In genomic region chr15:41416742-41417417, GRCh38 we compare ENCODE assay signal across 8 cellular contexts. TPM values are rescaled to one million over a fixed set of nuclear protein-coding genes. Genes with fewer than 3 reads are reported as not detected.
A peak's percentile ranks its signal among the peaks of the same experiment; 100 is the strongest.
DNase-seq lines count a peak whose midpoint lies in the region; ATAC-seq, FAIRE-seq and TF ChIP-seq lines count a peak whose summit lies in the region.

Gene RTF1, plus strand, starts transcription at chr15:41417095. Its CDS starts 21 bp downstream, at chr15:41417116.

- no peaks in the 10 kb centered on the region for H3K27me3 ChIP-seq in right atrium auricular region

- peak; percentile 76 for ATAC-seq in HG02870 (IDR thresholded peaks at IDR 0.05; ENCODE audit: unreplicated experiment)

- peak within 1 kb of the TSS; percentile 95 to 99 for H3K4me3 ChIP-seq in right atrium auricular region

- H3K9me3 ChIP-seq in right atrium auricular region: no peaks in the 10 kb centered on the region

- peak within 1 kb of the TSS; percentile 82 to 86 for H3K27ac ChIP-seq in right atrium auricular region

- H3K36me3 ChIP-seq in right atrium auricular region: no peaks in the 10 kb centered on the region

- intact Hi-C loops in T-helper 2 cell treated with Interferon-gamma antibody and Interleukin-4, amounts not matched to agents 100 ng/mL and 5 ng/mL, for 36 hours (cut with micrococcal nuclease): loop anchor here (1.0 to 5.0 kb wide), 2 partner anchors 15 to 465 kb away; partner anchors contain the start of genes CHAC1 and NDUFAF1

- peak; percentile 40 for FAIRE-seq in urothelium cell line (lab: Jason Lieb, UNC)

- in situ Hi-C loops in GM13977 (cut with MboI; ENCODE audit: low pct_unique_long_range_greater_than_20kb, low sequenced_read_pairs, unreplicated experiment): no loop called here

- no peak for TF ChIP-seq CTCF in GM13977 (IDR thresholded peaks at IDR 0.05; ENCODE audit: extremely low read depth, insufficient read depth, missing control alignments)
- no peak for TF ChIP-seq CTCF in right atrium auricular region (IDR thresholded peaks at IDR 0.05)

- peaks cover 0 to 26% of the 10 kb centered on the region in 2 donors for H3K4me1 ChIP-seq in right atrium auricular region

- peak; percentile 97 for DNase-seq in GM13977 (ENCODE audit: low spot score)
- DNase-seq in NCI-H1694 (lab: John Stamatoyannopoulos, UW): peak; percentile 68
- DNase-seq in anterior cingulate cortex (lab: John Stamatoyannopoulos, UW): peak; percentile 17 to 96 (median 90)
- DNase-seq in right atrium auricular region (ENCODE audit: low spot score): peak; percentile 92
- DNase-seq in pulmonary artery endothelial cell (ENCODE audit: low read depth, low spot score): peak; percentile 47
- DNase-seq in urothelium cell line (ENCODE audit: low spot score): peak; percentile 98

RNA-seq across cellular contexts. Expression of gene RTF1, which starts in this region (rescaled TPM):
- 37.2 and 41.1 TPM in 2 replicates for total RNA-seq in T-helper 2 cell treated with Interferon-gamma antibody and Interleukin-4, amounts not matched to agents 100 ng/mL and 5 ng/mL, for 36 hours
- total RNA-seq in right atrium auricular region: 10 to 100 TPM; 21.2 to 21.4 TPM
- 14.3 and 14.6 TPM in 2 replicates for total RNA-seq in pulmonary artery endothelial cell

Comparison
In these comparisons a context has a peak if more than half of its experiments do, and no peak if none do; other contexts are left out.
1. Peak in every context shown above with its lines: DNase-seq, ATAC-seq, H3K4me3 ChIP-seq and H3K27ac ChIP-seq.
2. DNase-seq: peak in every context shown above with its lines; median percentile 98 in urothelium cell line; 97 in GM13977; 92 in right atrium auricular region; 90 in anterior cingulate cortex; 68 in NCI-H1694; 47 in pulmonary artery endothelial cell.